ENCODE assay signal across 9 cellular contexts in the genomic region with DNA sequence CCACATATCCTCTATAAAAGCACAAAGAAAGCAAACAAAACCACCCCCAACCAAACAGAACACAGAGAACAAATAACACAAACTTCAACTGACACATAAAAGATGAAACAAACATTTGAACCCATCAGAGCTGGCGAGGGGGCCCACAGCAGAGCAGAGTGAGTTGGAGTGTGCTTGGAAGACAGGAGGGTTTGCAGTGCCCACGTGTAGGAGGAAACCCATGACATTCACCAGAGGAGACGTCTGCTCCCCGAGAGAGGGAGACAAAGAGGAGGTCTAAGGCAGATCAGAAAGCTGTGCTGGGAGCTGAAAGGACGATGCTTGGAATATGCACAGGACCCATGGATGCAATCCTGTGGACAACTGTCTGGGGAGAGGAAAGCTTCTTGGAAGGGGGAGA. TPM values are rescaled to one million over a fixed set of nuclear protein-coding genes. Genes with fewer than 3 reads are reported as not detected.
A peak's percentile ranks its signal among the peaks of the same experiment; 100 is the strongest.
DNase-seq lines count a peak whose midpoint lies in the region; ATAC-seq and TF ChIP-seq lines count a peak whose summit lies in the region.
"Had no signal": no experiment of that assay in that cellular context is flagged by ENCODE, and none has a peak within 500 bp of the region (broad histone marks: within the 10 kb centered on the region; RNA-seq: fewer than 3 reads in every experiment).

No MANE protein-coding gene starts in this region.

- TF ChIP-seq CTCF in natural killer cell (IDR thresholded peaks at IDR 0.05), result no peak
- TF ChIP-seq CTCF in LNCAP (IDR thresholded peaks at IDR 0.05), result peak; percentile 48
- TF ChIP-seq CTCF in breast epithelium (IDR thresholded peaks at IDR 0.05), result peak in 2 of 3 donors; percentile 14 to 21

- H3K4me1 ChIP-seq in breast epithelium, result no peaks in the 10 kb centered on the region

- ATAC-seq in natural killer cell treated with Interleukin-12 subunit alpha and Interleukin-12 subunit beta and Interleukin-15 and Interleukin-18, amount 100 ng/mL, for 72 hours, result no peak
- no peak for ATAC-seq in natural killer cell
- no peak for ATAC-seq in HG03571 (IDR thresholded peaks at IDR 0.05; ENCODE audit: unreplicated experiment)

- H3K9me3 ChIP-seq in breast epithelium, result no peaks in the 10 kb centered on the region

- H3K27ac ChIP-seq in breast epithelium, result no peak overlapping the region

- H3K36me3 ChIP-seq in breast epithelium, result no peaks in the 10 kb centered on the region

- no peak for TF ChIP-seq POLR2A in breast epithelium (IDR thresholded peaks at IDR 0.05)

- peaks cover 10 to 15% of the 10 kb centered on the region in 2 donors for H3K27me3 Mint-ChIP-seq in natural killer cell treated with Interleukin-12 subunit alpha and Interleukin-12 subunit beta and Interleukin-15 and Interleukin-18, amount 100 ng/mL, for 72 hours
- H3K27me3 Mint-ChIP-seq in natural killer cell (ENCODE audit: low read depth in 2 of 2), result peaks cover 7 to 16% of the 10 kb centered on the region in 2 donors

- no peaks in the 10 kb centered on the region for H3K27me3 ChIP-seq in breast epithelium

- no peaks in the 10 kb centered on the region for H3K36me3 Mint-ChIP-seq in natural killer cell treated with Interleukin-12 subunit alpha and Interleukin-12 subunit beta and Interleukin-15 and Interleukin-18, amount 100 ng/mL, for 72 hours
- H3K36me3 Mint-ChIP-seq in natural killer cell, result no peaks in the 10 kb centered on the region

- no peaks in the 10 kb centered on the region for H3K9me3 Mint-ChIP-seq in natural killer cell treated with Interleukin-12 subunit alpha and Interleukin-12 subunit beta and Interleukin-15 and Interleukin-18, amount 100 ng/mL, for 72 hours
- H3K9me3 Mint-ChIP-seq in natural killer cell, result no peaks in the 10 kb centered on the region

- no peaks in the 10 kb centered on the region for H3K4me1 Mint-ChIP-seq in natural killer cell treated with Interleukin-12 subunit alpha and Interleukin-12 subunit beta and Interleukin-15 and Interleukin-18, amount 100 ng/mL, for 72 hours (ENCODE audit: low read depth in 2 of 2)
- H3K4me1 Mint-ChIP-seq in natural killer cell, result no peaks in the 10 kb centered on the region

- peak; percentile 28 for DNase-seq in natural killer cell treated with Interleukin-12 subunit alpha and Interleukin-12 subunit beta and Interleukin-15 and Interleukin-18, amount 100 ng/mL, for 72 hours (ENCODE audit: low spot score)
- DNase-seq in natural killer cell (no peak), breast epithelium (ENCODE audit: low spot score in 2 of 2) (no peak), foreskin melanocyte (no peak)
- no peak for DNase-seq in stimulated activated CD4-positive, alpha-beta T cell treated with anti-CD3 and anti-CD28 coated beads, Interleukin-4, amount 100 ng/mL, for 24 hours
- DNase-seq in effector CD8-positive, alpha-beta T cell (lab: John Stamatoyannopoulos, UW), result no peak
- DNase-seq: NCI-H2081 treated with DMSO at 0.1 percent for 48 hours had no signal

- no peak overlapping the region for H3K4me3 ChIP-seq in breast epithelium

- no peak overlapping the region for H3K4me3 Mint-ChIP-seq in natural killer cell treated with Interleukin-12 subunit alpha and Interleukin-12 subunit beta and Interleukin-15 and Interleukin-18, amount 100 ng/mL, for 72 hours
- no peak overlapping the region for H3K4me3 Mint-ChIP-seq in natural killer cell

- no peak overlapping the region for H3K27ac Mint-ChIP-seq in natural killer cell treated with Interleukin-12 subunit alpha and Interleukin-12 subunit beta and Interleukin-15 and Interleukin-18, amount 100 ng/mL, for 72 hours
- no peak overlapping the region for H3K27ac Mint-ChIP-seq in natural killer cell

- intact Hi-C loops in natural killer cell (cut with micrococcal nuclease) (no loop called here), breast epithelium (cut with DNase I; ENCODE audit: low total_unique reads) (no loop called here)

RNA-seq across cellular contexts. Expression of a gene that starts 27.0 kb away (rescaled TPM):
- total RNA-seq in natural killer cell treated with Interleukin-12 subunit alpha and Interleukin-12 subunit beta and Interleukin-15 and Interleukin-18, amount 100 ng/mL, for 72 hours, result 10 to 100 TPM; 45.3 to 62.7 TPM
- total RNA-seq in natural killer cell (10 to 100 TPM; 14.1 to 21.2 (median 17.1) TPM), breast epithelium (10 to 100 TPM; 33.5 to 46.2 (median 41.6) TPM)

RNA-seq across cellular contexts. Expression of a gene that starts 28.6 kb away (rescaled TPM):
- total RNA-seq in natural killer cell treated with Interleukin-12 subunit alpha and Interleukin-12 subunit beta and Interleukin-15 and Interleukin-18, amount 100 ng/mL, for 72 hours, result 10 to 100 TPM; 25.3 to 35.5 TPM
- total RNA-seq in natural killer cell (10 to 100 TPM; 19.2 to 25.9 (median 22.5) TPM), breast epithelium (10 to 100 TPM; 37.9 to 68.8 (median 48.0) TPM)
